ENCODE assay signal across 20 cellular contexts in genomic region chr1:88237026-88237425, GRCh38.
DNase-seq lines count a peak whose midpoint lies in the region; ATAC-seq and TF ChIP-seq lines count a peak whose summit lies in the region.
"Had no signal": no experiment of that assay in that cellular context is flagged by ENCODE, and none has a peak within 500 bp of the region (broad histone marks: within the 10 kb centered on the region; RNA-seq: fewer than 3 reads in every experiment).

No MANE protein-coding gene starts in this region.

- H3K27me3 Mint-ChIP-seq in T-helper 2 cell treated with Interferon-gamma antibody and Interleukin-4, amounts not matched to agents 5 μg/mL and 100 μg/mL, for 36 hours (ENCODE audit: low read depth), result no peaks in the 10 kb centered on the region

- no peak overlapping the region for H3K56ac ChIP-seq in IMR-90 (ENCODE audit: extremely low read depth, insufficient read depth, low read length)

- no peak overlapping the region for H2AK9ac ChIP-seq in IMR-90 (replicated peaks; ENCODE audit: low read depth, low read length, poor library complexity)

- no peaks in the 10 kb centered on the region for H3K9me3 ChIP-seq in IMR-90 (ENCODE audit: control insufficient read depth, insufficient read depth, low read length)
- H3K9me3 ChIP-seq: body of pancreas, vagina had no signal

- H3K4me1 ChIP-seq in IMR-90 (ENCODE audit: control insufficient read depth, insufficient read depth, low read length), result no peaks in the 10 kb centered on the region
- H3K4me1 ChIP-seq: body of pancreas, vagina had no signal

- no peak overlapping the region for H3K18ac ChIP-seq in IMR-90 (ENCODE audit: low read depth, low read length)

- no peak for ATAC-seq in IMR-90 (ENCODE audit: low read depth)
- no peak for ATAC-seq in GM18909 (IDR thresholded peaks at IDR 0.05; ENCODE audit: poor library complexity, unreplicated experiment)
- ATAC-seq: body of pancreas, right cardiac atrium had no signal

- no peaks in the 10 kb centered on the region for H3K9me1 ChIP-seq in IMR-90 (ENCODE audit: insufficient read depth, low read length)

- dilution Hi-C loops in IMR-90 (cut with HindIII; ENCODE audit: low sequenced_read_pairs, unreplicated experiment), result no loop called here

- H3K4ac ChIP-seq in IMR-90 (ENCODE audit: low read depth, low read length), result no peak overlapping the region

- no peaks in the 10 kb centered on the region for H3K27me3 ChIP-seq in IMR-90 (ENCODE audit: control insufficient read depth, insufficient read depth, low read length)
- H3K27me3 ChIP-seq: body of pancreas, vagina had no signal

- in situ Hi-C loops in IMR-90 (cut with MboI; ENCODE audit: low sequenced_read_pairs), result no loop called here

- no peak overlapping the region for H4K91ac ChIP-seq in IMR-90 (ENCODE audit: insufficient read depth, low read depth, low read length)

- peaks cover 8% of the 10 kb centered on the region for H3K9me3 Mint-ChIP-seq in T-helper 2 cell treated with Interferon-gamma antibody and Interleukin-4, amounts not matched to agents 5 μg/mL and 100 μg/mL, for 36 hours

- H2BK5ac ChIP-seq in IMR-90 (ENCODE audit: low read depth, low read length, poor library complexity, severe bottlenecking), result no peak overlapping the region

- no peak overlapping the region for H3K9ac ChIP-seq in IMR-90 (ENCODE audit: low read depth, low read length)

- H3K4me3 Mint-ChIP-seq in T-helper 2 cell treated with Interferon-gamma antibody and Interleukin-4, amounts not matched to agents 5 μg/mL and 100 μg/mL, for 36 hours, result no peak overlapping the region
- H3K4me3 Mint-ChIP-seq: activated naive CD4-positive, alpha-beta T cell treated with anti-CD3 and anti-CD28 coated beads for 36 hours; immature natural killer cell had no signal

- H3K27ac ChIP-seq in IMR-90 (ENCODE audit: insufficient read depth, low read length), result no peak overlapping the region
- H3K27ac ChIP-seq: body of pancreas, vagina had no signal

- TF ChIP-seq POLR2A in IMR-90 (IDR thresholded peaks at IDR 0.05; ENCODE audit: low read depth, low read length), result no peak

- intact Hi-C loops in IMR-90 (cut with micrococcal nuclease), result no loop called here

- BruUV-seq in IMR-90 (replicated peaks; lab: Mats Ljungman, UMichigan), result no TSS peak

- H4K8ac ChIP-seq in IMR-90 (ENCODE audit: low read depth in 2 of 2, low read length in 2 of 2), result no peak overlapping the region

- H3K36me3 Mint-ChIP-seq in T-helper 2 cell treated with Interferon-gamma antibody and Interleukin-4, amounts not matched to agents 5 μg/mL and 100 μg/mL, for 36 hours (ENCODE audit: low read depth), result no peaks in the 10 kb centered on the region
- H3K36me3 Mint-ChIP-seq: immature natural killer cell had no signal

- no peak for TF ChIP-seq CTCF in IMR-90 (conservative IDR thresholded peaks at IDR 0.05; ENCODE audit: low read depth, low read length)

- no peak overlapping the region for H3K27ac Mint-ChIP-seq in T-helper 2 cell treated with Interferon-gamma antibody and Interleukin-4, amounts not matched to agents 5 μg/mL and 100 μg/mL, for 36 hours
- H3K27ac Mint-ChIP-seq: activated naive CD4-positive, alpha-beta T cell treated with anti-CD3 and anti-CD28 coated beads for 36 hours; immature natural killer cell had no signal

- H3K79me1 ChIP-seq in IMR-90 (ENCODE audit: low read depth in 1 of 2, low read length in 2 of 2), result no peaks in the 10 kb centered on the region

- no peak overlapping the region for H2AK5ac ChIP-seq in IMR-90 (ENCODE audit: low read depth, low read length)

- H2BK15ac ChIP-seq in IMR-90 (ENCODE audit: low read depth, low read length), result no peak overlapping the region

- TF ChIP-seq RAD21 in IMR-90 (IDR thresholded peaks at IDR 0.05; ENCODE audit: low read length), result no peak

- CTCF ChIA-PET in IMR-90 (lab: Yijun Ruan, JAX), result no interaction called here

- no peak overlapping the region for H3K4me3 ChIP-seq in IMR-90 (ENCODE audit: insufficient read depth, low read depth, low read length)
- H3K4me3 ChIP-seq: body of pancreas, vagina had no signal

- no peak overlapping the region for H2BK20ac ChIP-seq in IMR-90 (ENCODE audit: low read depth, low read length)

- no peak overlapping the region for H2BK120ac ChIP-seq in IMR-90 (ENCODE audit: low read depth, low read length)

- no peak overlapping the region for H2AFZ ChIP-seq in IMR-90 (replicated peaks; ENCODE audit: low read length, poor library complexity)

- 50% methylated on average over 1 of the region's 4 CpGs; no CpG with 5 or more reads in 1 of the 2 experiments for WGBS in IMR-90 (ENCODE audit: extremely low coverage in 2 of 2, insufficient read length in 1 of 2), 2 experiments

- H3K4me2 ChIP-seq in IMR-90 (ENCODE audit: low read depth, low read length), result no peak overlapping the region

- no peak overlapping the region for H3K14ac ChIP-seq in IMR-90 (replicated peaks; ENCODE audit: low read depth, low read length)

- no peaks in the 10 kb centered on the region for H3K4me1 Mint-ChIP-seq in T-helper 2 cell treated with Interferon-gamma antibody and Interleukin-4, amounts not matched to agents 5 μg/mL and 100 μg/mL, for 36 hours (ENCODE audit: low read depth)
- H3K4me1 Mint-ChIP-seq: immature natural killer cell had no signal

- H4K20me1 ChIP-seq in IMR-90 (ENCODE audit: insufficient read depth, low read length), result no peaks in the 10 kb centered on the region

- no peak overlapping the region for H3K23ac ChIP-seq in IMR-90 (ENCODE audit: low read depth, low read length)

- H3K36me3 ChIP-seq in IMR-90 (ENCODE audit: control insufficient read depth, insufficient read depth, low read length), result no peaks in the 10 kb centered on the region
- H3K36me3 ChIP-seq: vagina had no signal

- POLR2A ChIA-PET in IMR-90 (lab: Charles Lee; ENCODE audit: unreplicated experiment), result no interaction called here

- peak; percentile 11 for DNase-seq in Ammon's horn (ENCODE audit: low spot score)
- peak; percentile 54 for DNase-seq in IMR-90
- DNase-seq in ecto neural progenitor cell (ENCODE audit: low spot score), result peak; percentile 46
- DNase-seq in non-pigmented ciliary epithelial cell (ENCODE audit: low read depth), result peak; percentile 24
- DNase-seq in DMS 273 treated with DMSO at 0.1 percent for 48 hours (lab: John Stamatoyannopoulos, UW), result no peak
- DNase-seq in T-helper 2 cell treated with Interferon-gamma antibody and Interleukin-4, amounts not matched to agents 5 μg/mL and 100 μg/mL, for 36 hours (ENCODE audit: low spot score), result no peak
- DNase-seq in H4 (ENCODE audit: low spot score), result no peak
- DNase-seq: activated CD4-positive, alpha-beta T cell treated with anti-CD3 and anti-CD28 coated beads, Interleukin-2, amount 50 U/mL, for 48 hours; activated naive CD4-positive, alpha-beta T cell treated with anti-CD3 and anti-CD28 coated beads for 36 hours; body of pancreas; Calu3; cortex of kidney; glutamatergic neuron; HCEC 1CT; immature natural killer cell; mesendoderm; NCI-H1417; right cardiac atrium had no signal

- no peak overlapping the region for H4K5ac ChIP-seq in IMR-90 (ENCODE audit: low read depth, low read length)

TF ChIP-seq in IMR-90, 13 proteins besides CTCF, POLR2A, EP300 and RAD21:
- no peak for TF ChIP-seq MXI1 (IDR thresholded peaks at IDR 0.05; ENCODE audit: borderline replicate concordance, low read depth, low read length)
- TF ChIP-seq MAZ (IDR thresholded peaks at IDR 0.05; ENCODE audit: borderline replicate concordance, low read depth, low read length), result no peak
- TF ChIP-seq, protein P1, sequence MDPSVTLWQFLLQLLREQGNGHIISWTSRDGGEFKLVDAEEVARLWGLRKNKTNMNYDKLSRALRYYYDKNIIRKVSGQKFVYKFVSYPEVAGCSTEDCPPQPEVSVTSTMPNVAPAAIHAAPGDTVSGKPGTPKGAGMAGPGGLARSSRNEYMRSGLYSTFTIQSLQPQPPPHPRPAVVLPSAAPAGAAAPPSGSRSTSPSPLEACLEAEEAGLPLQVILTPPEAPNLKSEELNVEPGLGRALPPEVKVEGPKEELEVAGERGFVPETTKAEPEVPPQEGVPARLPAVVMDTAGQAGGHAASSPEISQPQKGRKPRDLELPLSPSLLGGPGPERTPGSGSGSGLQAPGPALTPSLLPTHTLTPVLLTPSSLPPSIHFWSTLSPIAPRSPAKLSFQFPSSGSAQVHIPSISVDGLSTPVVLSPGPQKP (IDR thresholded peaks at IDR 0.05; ENCODE audit: borderline replicate concordance, low read depth, low read length), result no peak

Comparison
In these comparisons a context has a peak if more than half of its experiments do, and no peak if none do; other contexts are left out.
1. DNase-seq: peak in Ammon's horn (single experiment), IMR-90 (single experiment), ecto neural progenitor cell (single experiment) and non-pigmented ciliary epithelial cell (single experiment); none in DMS 273 treated with DMSO at 0.1 percent for 48 hours (single experiment), T-helper 2 cell treated with Interferon-gamma antibody and Interleukin-4, amounts not matched to agents 5 μg/mL and 100 μg/mL, for 36 hours (single experiment) and H4 (single experiment).